In the genomic region with DNA sequence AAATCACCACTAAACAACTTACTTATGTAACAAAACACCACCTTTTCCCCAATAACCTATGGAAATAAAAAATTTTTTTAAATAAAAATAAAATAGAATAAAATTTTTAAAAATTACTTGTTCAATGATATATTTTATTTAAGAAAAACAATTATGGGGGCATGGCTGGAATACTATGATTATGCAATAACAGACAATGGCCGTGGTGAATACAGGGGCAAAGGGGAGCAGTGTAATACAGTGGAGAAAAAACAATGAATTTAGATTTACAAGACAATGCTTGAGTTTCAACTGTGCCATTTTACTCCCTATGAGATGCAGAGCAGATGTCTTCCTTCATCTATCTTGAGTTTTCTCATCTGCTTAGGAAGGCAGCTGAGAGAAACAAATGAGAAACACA, we compare ENCODE assay signal across 22 cellular contexts.
DNase-seq lines count a peak whose midpoint lies in the region; ATAC-seq, FAIRE-seq and TF ChIP-seq lines count a peak whose summit lies in the region.
"Had no signal": no experiment of that assay in that cellular context is flagged by ENCODE, and none has a peak within 500 bp of the region (broad histone marks: within the 10 kb centered on the region; RNA-seq: fewer than 3 reads in every experiment).

No MANE protein-coding gene starts in this region.

- DNase-seq in HepG2 (ENCODE audit: low spot score) (no peak), right lobe of liver (no peak), fibroblast of pulmonary artery (ENCODE audit: low read depth) (peak; percentile 34), mesothelial cell of epicardium (ENCODE audit: low spot score in 2 of 2, unreplicated experiment in 2 of 2) (no peak), RPMI8226 (no peak), CD14-positive monocyte (ENCODE audit: low spot score) (no peak), retina (no peak)
- DNase-seq: Calu3; CD4-positive, alpha-beta memory T cell; COR-L47; DMS53; DMS79 treated with DMSO at 0.1 percent for 48 hours; GF-D8; HFFc6 had no signal

- in situ Hi-C loops in HepG2 (cut with HindIII; ENCODE audit: extremely low pct_ligation_motif_present, low pct_unique_long_range_greater_than_20kb): no loop called here

- H3K36me3 ChIP-seq in HepG2 (replicated peaks in 1 of 2; ENCODE audit: control insufficient read depth in 1 of 2, insufficient read depth in 2 of 2, low read length in 2 of 2) (peaks cover 1 to 17% of the 10 kb centered on the region in 2 experiments; a peak in 4 of 5 replicates), right lobe of liver (peaks cover 0 to 11% (median under 1%) of the 10 kb centered on the region in 4 donors)

- H3K4me1 Mint-ChIP-seq in mesothelial cell of epicardium (no peaks in the 10 kb centered on the region), CD14-positive monocyte (no peaks in the 10 kb centered on the region)
- H3K4me1 Mint-ChIP-seq: B cell; CD4-positive, alpha-beta memory T cell had no signal

- H3K4me1 ChIP-seq in HepG2 (ENCODE audit: insufficient read depth, low read length): no peaks in the 10 kb centered on the region; the same call in 1 of the 2 replicates
- no peaks in the 10 kb centered on the region for H3K4me1 ChIP-seq in right lobe of liver
- H3K4me1 ChIP-seq: BLaER1 treated with 17β-estradiol and CSF1 and Interleukin-3, amounts not matched to agents 10 nM and 100 nM; HAP-1 had no signal

- intact Hi-C loops in HepG2 (cut with micrococcal nuclease; ENCODE audit: unreplicated experiment): no loop called here
- intact Hi-C loops in right lobe of liver (cut with DNase I): no loop called here
- intact Hi-C loops in CD14-positive monocyte (cut with micrococcal nuclease): no loop called here

- H3K79me2 ChIP-seq in HepG2 (ENCODE audit: insufficient read depth, low read length): no peaks in the 10 kb centered on the region

- 100% methylated on average over 1 of the region's 1 CpG for whole genome bisulfite sequencing in HepG2 (ENCODE audit: low lambda C conversion rate)
- 76% methylated on average over 1 of the region's 1 CpG for WGBS in right lobe of liver (ENCODE audit: insufficient coverage, low coverage, low lambda C conversion rate, missing lambda C conversion rate)

- no peak for TF ChIP-seq EP300 in HepG2 (IDR thresholded peaks at IDR 0.05; ENCODE audit: low read depth in 2 of 2, low read length in 2 of 2)
- no peak for TF ChIP-seq EP300 in HepG2 (CRISPR knock-in tag; IDR thresholded peaks at IDR 0.05; ENCODE audit: borderline replicate concordance)

- H4K20me1 ChIP-seq in HepG2 (ENCODE audit: insufficient read depth, low read length): no peaks in the 10 kb centered on the region

- ATAC-seq in HepG2 (no peak), right lobe of liver (no peak)
- ATAC-seq: GM23338 had no signal

- H3K27ac Mint-ChIP-seq in mesothelial cell of epicardium: peak overlapping the region; percentile 72
- H3K27ac Mint-ChIP-seq in CD14-positive monocyte: no peak overlapping the region
- H3K27ac Mint-ChIP-seq: B cell, GM23338, HFFc6 had no signal

- CTCF ChIA-PET in HepG2 (lab: Yijun Ruan, JAX; ENCODE audit: low intra/inter-chr PET ratio, low total read pairs): no interaction called here

- no peak for TF ChIP-seq POLR2A in HepG2 (IDR thresholded peaks at IDR 0.05; ENCODE audit: insufficient read depth in 1 of 2, low read depth in 2 of 2, low read length in 2 of 2)
- TF ChIP-seq POLR2A in right lobe of liver (IDR thresholded peaks at IDR 0.05): no peak

- no peak overlapping the region for H3K9ac ChIP-seq in HepG2 (ENCODE audit: insufficient read depth, low read depth, low read length)
- H3K9ac ChIP-seq: BLaER1 treated with 17β-estradiol and CSF1 and Interleukin-3, amounts not matched to agents 10 nM and 100 nM had no signal

- TF ChIP-seq CTCF in HepG2 (CRISPR knock-in tag; IDR thresholded peaks at IDR 0.05): no peak
- TF ChIP-seq CTCF in right lobe of liver (IDR thresholded peaks at IDR 0.05): no peak
- no peak for TF ChIP-seq CTCF in fibroblast of pulmonary artery (IDR thresholded peaks at IDR 0.05; ENCODE audit: low read length, missing control alignments)
- TF ChIP-seq CTCF in mesothelial cell of epicardium (IDR thresholded peaks at IDR 0.05; ENCODE audit: unreplicated experiment): no peak
- no peak for TF ChIP-seq CTCF in CD14-positive monocyte (IDR thresholded peaks at IDR 0.05)

- no peaks in the 10 kb centered on the region; a peak in 1 of 5 replicates for H3K27me3 ChIP-seq in HepG2 (ENCODE audit: control insufficient read depth in 1 of 2, insufficient read depth in 2 of 2, low read length in 2 of 2)
- H3K27me3 ChIP-seq in right lobe of liver: no peaks in the 10 kb centered on the region
- H3K27me3 ChIP-seq: BLaER1 treated with 17β-estradiol and CSF1 and Interleukin-3, amounts not matched to agents 10 nM and 100 nM had no signal

- TF ChIP-seq RAD21 in HepG2 (CRISPR knock-in tag; IDR thresholded peaks at IDR 0.05): no peak

- H3K4me3 Mint-ChIP-seq in mesothelial cell of epicardium (no peak overlapping the region), CD14-positive monocyte (no peak overlapping the region)
- H3K4me3 Mint-ChIP-seq: B cell; CD4-positive, alpha-beta memory T cell; GM23338; HFFc6 had no signal

- no peak for FAIRE-seq in HepG2 (lab: Jason Lieb, UNC)
- FAIRE-seq: A204.1, GM12891, GM18507 had no signal

- H2AFZ ChIP-seq in HepG2 (ENCODE audit: low read length): no peak overlapping the region
- H2AFZ ChIP-seq: GM23338 had no signal

- peaks cover 48% of the 10 kb centered on the region for H3K9me3 Mint-ChIP-seq in mesothelial cell of epicardium
- peaks cover 19 to 40% (median 29%) of the 10 kb centered on the region in 7 donors for H3K9me3 Mint-ChIP-seq in CD14-positive monocyte

- H3K9me3 ChIP-seq in HepG2 (ENCODE audit: low read length): no peaks in the 10 kb centered on the region
- no peaks in the 10 kb centered on the region for H3K9me3 ChIP-seq in right lobe of liver
- H3K9me3 ChIP-seq: HAP-1 had no signal

- H3K27ac ChIP-seq in HepG2 (ENCODE audit: extremely low read length, insufficient read depth, low read length) (no peak overlapping the region), right lobe of liver (no peak overlapping the region)
- H3K27ac ChIP-seq: 22Rv1; BLaER1 treated with 17β-estradiol and CSF1 and Interleukin-3, amounts not matched to agents 10 nM and 100 nM had no signal

- H3K27me3 Mint-ChIP-seq in mesothelial cell of epicardium (ENCODE audit: low read depth) (no peaks in the 10 kb centered on the region), CD14-positive monocyte (ENCODE audit: low read depth in 3 of 3) (peaks cover 0 to 2% (median 0%) of the 10 kb centered on the region in 3 donors)
- H3K27me3 Mint-ChIP-seq: B cell; CD4-positive, alpha-beta memory T cell had no signal

- POLR2A ChIA-PET in HepG2 (lab: Yijun Ruan, JAX): no interaction called here

- BruUV-seq in HepG2 (replicated peaks; lab: Mats Ljungman, UMichigan): no TSS peak

- H3K4me3 ChIP-seq in HepG2 (replicated peaks in 1 of 3; ENCODE audit: insufficient read depth in 1 of 3, low read depth in 2 of 3, low read length in 3 of 3) (no peak overlapping the region), right lobe of liver (no peak overlapping the region), fibroblast of pulmonary artery (replicated peaks; ENCODE audit: low read depth, low read length) (no peak overlapping the region)
- H3K4me3 ChIP-seq: BLaER1 treated with 17β-estradiol and CSF1 and Interleukin-3, amounts not matched to agents 10 nM and 100 nM; GM23338; HAP-1 had no signal

- H3K4me2 ChIP-seq in HepG2 (ENCODE audit: low read depth, low read length): no peak overlapping the region
- H3K4me2 ChIP-seq: BLaER1 treated with 17β-estradiol and CSF1 and Interleukin-3, amounts not matched to agents 10 nM and 100 nM; GM23338 had no signal

- peaks cover 59% of the 10 kb centered on the region for H3K36me3 Mint-ChIP-seq in mesothelial cell of epicardium
- H3K36me3 Mint-ChIP-seq in CD14-positive monocyte: peaks cover 74 to 80% of the 10 kb centered on the region in 2 donors

TF ChIP-seq in HepG2, 621 proteins besides CTCF, POLR2A, EP300 and RAD21:
- TF ChIP-seq ZBTB34 (CRISPR knock-in tag; IDR thresholded peaks at IDR 0.05): no peak
- peak; percentile 28; the same call in 1 of the 2 replicates for TF ChIP-seq CEBPB (IDR thresholded peaks at IDR 0.05; ENCODE audit: borderline replicate concordance, low read depth, low read length)
- no peak for TF ChIP-seq KLF13 (CRISPR knock-in tag; IDR thresholded peaks at IDR 0.05)
